1 cellular context compared by ENCODE assay signal in the genomic region with DNA sequence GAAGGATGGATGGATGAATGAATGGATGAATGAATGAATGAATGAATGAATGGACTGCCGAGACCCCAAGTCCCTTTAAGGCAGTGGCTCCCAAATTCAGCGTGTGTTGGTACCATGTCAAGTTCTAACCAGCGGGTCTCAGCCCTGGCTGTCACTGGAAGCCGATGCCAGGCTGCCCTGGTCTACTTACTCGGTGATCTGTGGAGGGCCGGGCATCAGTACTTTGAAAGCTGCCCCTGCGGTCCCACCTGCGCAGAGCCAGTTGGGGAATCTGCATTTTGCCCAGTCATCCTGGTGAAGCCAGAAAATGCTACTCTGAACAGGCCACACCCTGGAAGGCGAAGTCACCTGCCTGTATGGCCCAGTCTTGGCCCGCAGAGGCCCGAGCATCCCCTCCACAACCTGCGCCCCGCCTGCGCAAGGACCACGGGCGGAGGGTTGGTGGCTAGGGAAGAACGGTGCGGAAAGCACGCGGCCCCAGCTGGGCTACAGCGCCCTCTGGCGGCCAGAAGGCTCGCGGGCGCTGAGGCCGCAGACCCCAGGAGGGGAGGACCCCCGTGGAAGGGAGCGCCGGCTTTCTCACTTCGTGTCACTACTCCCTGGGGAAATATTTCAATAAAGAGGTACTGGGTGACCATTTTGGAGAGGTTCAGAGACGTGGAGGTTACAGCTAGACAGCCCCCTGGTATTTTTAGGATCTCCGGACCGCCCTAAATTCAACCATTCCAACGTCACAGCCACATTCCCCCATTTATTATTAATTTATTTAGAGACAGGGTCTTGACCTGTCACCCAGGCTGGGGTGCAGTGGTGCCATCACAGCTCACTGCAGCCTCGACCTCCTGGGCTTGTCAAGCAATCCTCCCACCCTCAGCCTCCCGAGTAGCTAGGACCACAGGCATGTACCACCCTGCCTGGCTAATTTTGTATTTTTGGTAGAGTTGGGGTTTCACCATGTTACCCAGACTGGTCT.
TF ChIP-seq lines count a peak whose summit lies in the region.

No MANE protein-coding gene starts in this region.

TF ChIP-seq in HepG2, 621 proteins besides CTCF, POLR2A, EP300 and RAD21 (continued from another document and continues in another):
- TF ChIP-seq, protein P1, sequence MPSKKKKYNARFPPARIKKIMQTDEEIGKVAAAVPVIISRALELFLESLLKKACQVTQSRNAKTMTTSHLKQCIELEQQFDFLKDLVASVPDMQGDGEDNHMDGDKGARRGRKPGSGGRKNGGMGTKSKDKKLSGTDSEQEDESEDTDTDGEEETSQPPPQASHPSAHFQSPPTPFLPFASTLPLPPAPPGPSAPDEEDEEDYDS (CRISPR knock-in tag; IDR thresholded peaks at IDR 0.05), result no peak
- TF ChIP-seq ZNF282 (IDR thresholded peaks at IDR 0.05; ENCODE audit: partially characterized antibody) (no peak), IRX3 (CRISPR knock-in tag; IDR thresholded peaks at IDR 0.05; ENCODE audit: borderline replicate concordance, low read depth) (no peak), KDM2A (CRISPR knock-in tag; IDR thresholded peaks at IDR 0.05; ENCODE audit: borderline replicate concordance, low read depth) (peak; percentile 83), ZNF253 (CRISPR knock-in tag; IDR thresholded peaks at IDR 0.05; ENCODE audit: borderline replicate concordance) (no peak), ZNF567 (CRISPR knock-in tag; IDR thresholded peaks at IDR 0.05; ENCODE audit: borderline replicate concordance) (0 out of 2 replicates have a peak, but pooled peaks have one; percentile 24), ZKSCAN1 (IDR thresholded peaks at IDR 0.05; ENCODE audit: low read length) (no peak), WIZ (CRISPR knock-in tag; IDR thresholded peaks at IDR 0.05) (no peak), HES4 (CRISPR knock-in tag; IDR thresholded peaks at IDR 0.05; ENCODE audit: borderline replicate concordance) (no peak), ZNF251 (CRISPR knock-in tag; IDR thresholded peaks at IDR 0.05) (no peak), ZNF275 (CRISPR knock-in tag; IDR thresholded peaks at IDR 0.05; ENCODE audit: borderline replicate concordance) (no peak), ARHGAP35 (CRISPR knock-in tag; IDR thresholded peaks at IDR 0.05; ENCODE audit: borderline replicate concordance) (no peak), ZNF547 (CRISPR knock-in tag; IDR thresholded peaks at IDR 0.05) (no peak), ZNF563 (CRISPR knock-in tag; IDR thresholded peaks at IDR 0.05) (no peak), CBFB (CRISPR knock-in tag; IDR thresholded peaks at IDR 0.05) (no peak), NBN (conservative IDR thresholded peaks at IDR 0.05) (no peak), GATA4 (IDR thresholded peaks at IDR 0.05; ENCODE audit: borderline replicate concordance, low read depth) (no peak), POLR2G (IDR thresholded peaks at IDR 0.05; ENCODE audit: low read depth, low read length) (no peak), HNRNPUL1 (IDR thresholded peaks at IDR 0.05; ENCODE audit: low read depth, low read length) (no peak), ZNF609 (CRISPR knock-in tag; IDR thresholded peaks at IDR 0.05; ENCODE audit: borderline replicate concordance) (no peak), HMG20B (CRISPR knock-in tag; conservative IDR thresholded peaks at IDR 0.05) (no peak), HMGXB4 (CRISPR knock-in tag; IDR thresholded peaks at IDR 0.05; ENCODE audit: borderline replicate concordance in 1 of 2, low read depth in 1 of 2) (peak; percentile 49 to 58; a peak in 2 of 4 replicates), SIX4 (CRISPR knock-in tag; IDR thresholded peaks at IDR 0.05) (no peak), ZNF430 (CRISPR knock-in tag; IDR thresholded peaks at IDR 0.05) (no peak), MAF1 (CRISPR knock-in tag; IDR thresholded peaks at IDR 0.05; ENCODE audit: borderline replicate concordance) (no peak), SRSF1 (optimal IDR thresholded peaks at IDR 0.05; ENCODE audit: low read depth, low read length) (no peak), KDM5B (CRISPR knock-in tag; IDR thresholded peaks at IDR 0.05; ENCODE audit: borderline replicate concordance) (peak; percentile 44; the same call in 1 of the 2 replicates), TBP (CRISPR knock-in tag; IDR thresholded peaks at IDR 0.05) (no peak), MXI1 (IDR thresholded peaks at IDR 0.05; ENCODE audit: borderline replicate concordance, low read depth, low read length) (no peak), ZSCAN21 (CRISPR knock-in tag; IDR thresholded peaks at IDR 0.05; ENCODE audit: borderline replicate concordance) (no peak), KMT2A (CRISPR knock-in tag; IDR thresholded peaks at IDR 0.05) (no peak), ZNF362 (CRISPR knock-in tag; IDR thresholded peaks at IDR 0.05; ENCODE audit: borderline replicate concordance) (no peak), ZNF367 (CRISPR knock-in tag; IDR thresholded peaks at IDR 0.05; ENCODE audit: borderline replicate concordance) (no peak), ETS1 (CRISPR knock-in tag; IDR thresholded peaks at IDR 0.05) (no peak), NCOA2 (CRISPR knock-in tag; IDR thresholded peaks at IDR 0.05) (0 out of 2 replicates have a peak, but pooled peaks have one; percentile 14)
- TF ChIP-seq, protein P2, sequence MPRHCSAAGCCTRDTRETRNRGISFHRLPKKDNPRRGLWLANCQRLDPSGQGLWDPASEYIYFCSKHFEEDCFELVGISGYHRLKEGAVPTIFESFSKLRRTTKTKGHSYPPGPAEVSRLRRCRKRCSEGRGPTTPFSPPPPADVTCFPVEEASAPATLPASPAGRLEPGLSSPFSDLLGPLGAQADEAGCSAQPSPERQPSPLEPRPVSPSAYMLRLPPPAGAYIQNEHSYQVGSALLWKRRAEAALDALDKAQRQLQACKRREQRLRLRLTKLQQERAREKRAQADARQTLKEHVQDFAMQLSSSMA (CRISPR knock-in tag; IDR thresholded peaks at IDR 0.05), result no peak
- TF ChIP-seq, protein P3, sequence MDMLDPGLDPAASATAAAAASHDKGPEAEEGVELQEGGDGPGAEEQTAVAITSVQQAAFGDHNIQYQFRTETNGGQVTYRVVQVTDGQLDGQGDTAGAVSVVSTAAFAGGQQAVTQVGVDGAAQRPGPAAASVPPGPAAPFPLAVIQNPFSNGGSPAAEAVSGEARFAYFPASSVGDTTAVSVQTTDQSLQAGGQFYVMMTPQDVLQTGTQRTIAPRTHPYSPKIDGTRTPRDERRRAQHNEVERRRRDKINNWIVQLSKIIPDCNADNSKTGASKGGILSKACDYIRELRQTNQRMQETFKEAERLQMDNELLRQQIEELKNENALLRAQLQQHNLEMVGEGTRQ (IDR thresholded peaks at IDR 0.05; ENCODE audit: low read depth, low read length), result no peak
- TF ChIP-seq, protein P3 (CRISPR knock-in tag; IDR thresholded peaks at IDR 0.05; ENCODE audit: borderline replicate concordance), result no peak
- TF ChIP-seq, protein P4, sequence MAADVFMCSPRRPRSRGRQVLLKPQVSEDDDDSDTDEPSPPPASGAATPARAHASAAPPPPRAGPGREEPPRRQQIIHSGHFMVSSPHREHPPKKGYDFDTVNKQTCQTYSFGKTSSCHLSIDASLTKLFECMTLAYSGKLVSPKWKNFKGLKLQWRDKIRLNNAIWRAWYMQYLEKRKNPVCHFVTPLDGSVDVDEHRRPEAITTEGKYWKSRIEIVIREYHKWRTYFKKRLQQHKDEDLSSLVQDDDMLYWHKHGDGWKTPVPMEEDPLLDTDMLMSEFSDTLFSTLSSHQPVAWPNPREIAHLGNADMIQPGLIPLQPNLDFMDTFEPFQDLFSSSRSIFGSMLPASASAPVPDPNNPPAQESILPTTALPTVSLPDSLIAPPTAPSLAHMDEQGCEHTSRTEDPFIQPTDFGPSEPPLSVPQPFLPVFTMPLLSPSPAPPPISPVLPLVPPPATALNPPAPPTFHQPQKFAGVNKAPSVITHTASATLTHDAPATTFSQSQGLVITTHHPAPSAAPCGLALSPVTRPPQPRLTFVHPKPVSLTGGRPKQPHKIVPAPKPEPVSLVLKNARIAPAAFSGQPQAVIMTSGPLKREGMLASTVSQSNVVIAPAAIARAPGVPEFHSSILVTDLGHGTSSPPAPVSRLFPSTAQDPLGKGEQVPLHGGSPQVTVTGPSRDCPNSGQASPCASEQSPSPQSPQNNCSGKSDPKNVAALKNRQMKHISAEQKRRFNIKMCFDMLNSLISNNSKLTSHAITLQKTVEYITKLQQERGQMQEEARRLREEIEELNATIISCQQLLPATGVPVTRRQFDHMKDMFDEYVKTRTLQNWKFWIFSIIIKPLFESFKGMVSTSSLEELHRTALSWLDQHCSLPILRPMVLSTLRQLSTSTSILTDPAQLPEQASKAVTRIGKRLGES (CRISPR knock-in tag; IDR thresholded peaks at IDR 0.05; ENCODE audit: borderline replicate concordance), result no peak
